In genomic region chr2:241677392-241677791, GRCh38 we compare ENCODE assay signal across 24 cellular contexts.
"Had no signal": no experiment of that assay in that cellular context is flagged by ENCODE, and none has a peak within 500 bp of the region (broad histone marks: within the 10 kb centered on the region; RNA-seq: fewer than 3 reads in every experiment).

No MANE protein-coding gene starts in this region.

- FAIRE-seq: colon, frontal cortex, kidney, urothelium cell line had no signal

- DNase-seq: dorsolateral prefrontal cortex; effector CD4-positive, alpha-beta T cell; head of caudate nucleus; kidney; mesenchymal stem cell; mucosa of descending colon; naive B cell; nephron progenitor cell; nucleus accumbens; ovary; retina; stimulated activated CD4-positive, alpha-beta T cell treated with anti-CD3 and anti-CD28 coated beads, Interleukin-4, amount 100 ng/mL, for 4 hours had no signal

- H3K27me3 Mint-ChIP-seq: naive B cell; stimulated activated memory B cell treated with anti-CD40 and anti-IgM and Interleukin-4, amounts not matched to agents 10 μg/mL and 1 μg/mL and 100 μg/mL, for 72 hours; stimulated activated naive CD8-positive, alpha-beta T cell treated with anti-CD3 and anti-CD28 coated beads, Interleukin-15, Interleukin-2, amounts not matched to agents 100 ng/mL and 50 ng/mL, for 24 hours had no signal

- H3K27ac ChIP-seq: ovary, thoracic aorta, tibial nerve, upper lobe of left lung had no signal

- H3K4me1 Mint-ChIP-seq: mesothelial cell of epicardium, nephron progenitor cell had no signal

- H3K4me3 Mint-ChIP-seq: mesothelial cell of epicardium; naive B cell; nephron progenitor cell; stimulated activated memory B cell treated with anti-CD40 and anti-IgM and Interleukin-4, amounts not matched to agents 10 μg/mL and 1 μg/mL and 100 μg/mL, for 72 hours; stimulated activated naive CD8-positive, alpha-beta T cell treated with anti-CD3 and anti-CD28 coated beads, Interleukin-15, Interleukin-2, amounts not matched to agents 100 ng/mL and 50 ng/mL, for 24 hours had no signal

- H3K4me3 ChIP-seq: dorsolateral prefrontal cortex, mucosa of descending colon, ovary, smooth muscle cell, thoracic aorta, tibial nerve, upper lobe of left lung had no signal

- H3K27me3 ChIP-seq: dorsolateral prefrontal cortex, ovary, tibial nerve, upper lobe of left lung had no signal

- H3K36me3 Mint-ChIP-seq: naive B cell had no signal

- H3K4me1 ChIP-seq: upper lobe of left lung had no signal

- H3K27ac Mint-ChIP-seq: mesothelial cell of epicardium; nephron progenitor cell; stimulated activated memory B cell treated with anti-CD40 and anti-IgM and Interleukin-4, amounts not matched to agents 10 μg/mL and 1 μg/mL and 100 μg/mL, for 72 hours; stimulated activated naive CD8-positive, alpha-beta T cell treated with anti-CD3 and anti-CD28 coated beads, Interleukin-15, Interleukin-2, amounts not matched to agents 100 ng/mL and 50 ng/mL, for 24 hours had no signal

- ATAC-seq: left lobe of liver; mucosa of descending colon; sciatic nerve; stimulated activated memory B cell treated with anti-CD40 and anti-IgM and Interleukin-4, amounts not matched to agents 10 μg/mL and 1 μg/mL and 100 μg/mL, for 72 hours had no signal

- H3K4me2 ChIP-seq: smooth muscle cell had no signal

- H3K9me3 ChIP-seq: mucosa of descending colon, ovary, thoracic aorta, tibial nerve, upper lobe of left lung had no signal

- H3K36me3 ChIP-seq: ovary had no signal

- H3K9me3 Mint-ChIP-seq: mesothelial cell of epicardium; naive B cell; nephron progenitor cell; stimulated activated memory B cell treated with anti-CD40 and anti-IgM and Interleukin-4, amounts not matched to agents 10 μg/mL and 1 μg/mL and 100 μg/mL, for 72 hours; stimulated activated naive CD8-positive, alpha-beta T cell treated with anti-CD3 and anti-CD28 coated beads, Interleukin-15, Interleukin-2, amounts not matched to agents 100 ng/mL and 50 ng/mL, for 24 hours had no signal
